ENCODE assay signal across 20 cellular contexts in genomic region chr19:47839411-47839810, GRCh38. TPM values are rescaled to one million over a fixed set of nuclear protein-coding genes. Genes with fewer than 3 reads are reported as not detected.
A peak's percentile ranks its signal among the peaks of the same experiment; 100 is the strongest.
DNase-seq lines count a peak whose midpoint lies in the region; ATAC-seq, FAIRE-seq and TF ChIP-seq lines count a peak whose summit lies in the region.
"Had no signal": no experiment of that assay in that cellular context is flagged by ENCODE, and none has a peak within 500 bp of the region (broad histone marks: within the 10 kb centered on the region; RNA-seq: fewer than 3 reads in every experiment).

No MANE protein-coding gene starts in this region.

- H2AFZ ChIP-seq in GM23338 (peak overlapping the region; percentile 69; the same call in 1 of the 2 replicates), HepG2 (ENCODE audit: low read length) (no peak overlapping the region), neural progenitor cell (replicated peaks) (peak overlapping the region; percentile 15), SK-N-SH (ENCODE audit: low read depth) (no peak overlapping the region)

- H3K9ac ChIP-seq in HepG2 (ENCODE audit: insufficient read depth, low read depth, low read length): no peak overlapping the region
- H3K9ac ChIP-seq in neural progenitor cell: no peak overlapping the region
- H3K9ac ChIP-seq in SK-N-SH: no peak overlapping the region

- no peaks in the 10 kb centered on the region for H3K9me3 Mint-ChIP-seq in GM23338
- peaks cover 2% of the 10 kb centered on the region for H3K9me3 Mint-ChIP-seq in neural progenitor cell
- H3K9me3 Mint-ChIP-seq in CD8-positive, alpha-beta memory T cell: peaks cover 0 to 1% (median 0%) of the 10 kb centered on the region in 5 donors
- H3K9me3 Mint-ChIP-seq: CD4-positive, alpha-beta T cell had no signal

- no peak for TF ChIP-seq RAD21 in HepG2 (CRISPR knock-in tag; IDR thresholded peaks at IDR 0.05)
- TF ChIP-seq RAD21 in SK-N-SH (IDR thresholded peaks at IDR 0.05; ENCODE audit: low read length): no peak

- TF ChIP-seq CTCF in GM23338 (conservative IDR thresholded peaks at IDR 0.05; ENCODE audit: low read depth in 2 of 2) (no peak), HepG2 (CRISPR knock-in tag; IDR thresholded peaks at IDR 0.05) (no peak), neural progenitor cell (IDR thresholded peaks at IDR 0.05) (no peak), SK-N-SH (IDR thresholded peaks at IDR 0.05) (no peak)

- FAIRE-seq in HepG2 (lab: Jason Lieb, UNC): no peak
- FAIRE-seq: H54 had no signal

- peaks cover 11% of the 10 kb centered on the region for H3K27me3 Mint-ChIP-seq in GM23338 (ENCODE audit: insufficient read depth, low read depth, poor library complexity)
- peaks cover 5% of the 10 kb centered on the region for H3K27me3 Mint-ChIP-seq in neural progenitor cell (ENCODE audit: insufficient read depth, low read depth)
- H3K27me3 Mint-ChIP-seq in CD8-positive, alpha-beta memory T cell: peaks cover 16 to 28% of the 10 kb centered on the region in 2 donors

- no TSS peak for BruUV-seq in HepG2 (replicated peaks; lab: Mats Ljungman, UMichigan)

- H3K36me3 ChIP-seq in GM23338 (ENCODE audit: insufficient read depth) (no peaks in the 10 kb centered on the region), ectodermal cell (ENCODE audit: control insufficient read depth, insufficient read depth, low read length) (no peaks in the 10 kb centered on the region), HepG2 (replicated peaks in 1 of 2; ENCODE audit: control insufficient read depth in 1 of 2, insufficient read depth in 2 of 2, low read length in 2 of 2) (no peaks in the 10 kb centered on the region), neural progenitor cell (no peaks in the 10 kb centered on the region), SK-N-SH (replicated peaks in 1 of 2; ENCODE audit: control insufficient read depth in 1 of 2, insufficient read depth in 2 of 2, low read length in 1 of 2) (no peaks in the 10 kb centered on the region)
- H3K36me3 ChIP-seq in CD8-positive, alpha-beta memory T cell (ENCODE audit: insufficient read depth, low read length): no peaks in the 10 kb centered on the region

- in situ Hi-C loops in HepG2 (cut with HindIII; ENCODE audit: extremely low pct_ligation_motif_present, low pct_unique_long_range_greater_than_20kb): no loop called here

- H3K4me3 Mint-ChIP-seq in GM23338 (no peak overlapping the region), neural progenitor cell (no peak overlapping the region)
- H3K4me3 Mint-ChIP-seq in CD8-positive, alpha-beta memory T cell: no peak overlapping the region
- H3K4me3 Mint-ChIP-seq: CD4-positive, alpha-beta T cell had no signal

- no peak for TF ChIP-seq EP300 in HepG2 (IDR thresholded peaks at IDR 0.05; ENCODE audit: low read depth in 2 of 2, low read length in 2 of 2)
- no peak for TF ChIP-seq EP300 in HepG2 (CRISPR knock-in tag; IDR thresholded peaks at IDR 0.05; ENCODE audit: borderline replicate concordance)
- TF ChIP-seq EP300 in SK-N-SH (IDR thresholded peaks at IDR 0.05; ENCODE audit: borderline replicate concordance in 1 of 2, low read depth in 1 of 2, low read length in 1 of 2): no peak

- no peaks in the 10 kb centered on the region; the same call in 1 of the 2 replicates for H3K9me2 ChIP-seq in GM23338 (ENCODE audit: insufficient read depth)
- no peaks in the 10 kb centered on the region for H3K9me2 ChIP-seq in SK-N-SH

- H3K79me2 ChIP-seq in GM23338 (replicated peaks; ENCODE audit: insufficient read depth) (no peaks in the 10 kb centered on the region), HepG2 (ENCODE audit: insufficient read depth, low read length) (no peaks in the 10 kb centered on the region), neural progenitor cell (ENCODE audit: low read depth) (no peaks in the 10 kb centered on the region), SK-N-SH (ENCODE audit: insufficient read depth) (no peaks in the 10 kb centered on the region)

- H4K20me1 ChIP-seq in GM23338 (replicated peaks; ENCODE audit: insufficient read depth) (no peaks in the 10 kb centered on the region), HepG2 (ENCODE audit: insufficient read depth, low read length) (no peaks in the 10 kb centered on the region), neural progenitor cell (ENCODE audit: low read depth) (no peaks in the 10 kb centered on the region), SK-N-SH (ENCODE audit: insufficient read depth) (no peaks in the 10 kb centered on the region)

- 76 to 77% methylated on average over 16 of the region's 16 CpGs for WGBS in ectodermal cell, 2 experiments
- 41% methylated on average over 10 of the region's 16 CpGs for WGBS in HepG2 (ENCODE audit: low lambda C conversion rate)
- 35% methylated on average over 16 of the region's 16 CpGs for WGBS in SK-N-SH (ENCODE audit: low lambda C conversion rate)

- H3K9me3 ChIP-seq in ectodermal cell (ENCODE audit: control insufficient read depth, low read length): no peaks in the 10 kb centered on the region
- H3K9me3 ChIP-seq in HepG2 (ENCODE audit: low read length): no peaks in the 10 kb centered on the region
- no peaks in the 10 kb centered on the region for H3K9me3 ChIP-seq in neural progenitor cell (ENCODE audit: low read depth)
- H3K9me3 ChIP-seq in CD8-positive, alpha-beta memory T cell (ENCODE audit: low read length): no peaks in the 10 kb centered on the region
- H3K9me3 ChIP-seq in SK-N-SH: no peaks in the 10 kb centered on the region
- H3K9me3 ChIP-seq: A549 had no signal

- H3F3A ChIP-seq in GM23338 (replicated peaks; ENCODE audit: low read depth): peaks cover 10% of the 10 kb centered on the region
- H3F3A ChIP-seq in neural progenitor cell (ENCODE audit: low read depth): peaks cover 56% of the 10 kb centered on the region
- peaks cover 11% of the 10 kb centered on the region for H3F3A ChIP-seq in SK-N-SH (replicated peaks; ENCODE audit: insufficient read depth)

- POLR2A ChIA-PET in HepG2 (lab: Yijun Ruan, JAX): no interaction called here
- POLR2A ChIA-PET in CD8-positive, alpha-beta memory T cell (lab: Charles Lee): no interaction called here
- POLR2A ChIA-PET in SK-N-SH (lab: Yijun Ruan, JAX): no interaction called here

- H3K4me1 Mint-ChIP-seq in GM23338: peaks cover 16% of the 10 kb centered on the region
- H3K4me1 Mint-ChIP-seq in neural progenitor cell: peaks cover 11% of the 10 kb centered on the region
- peaks cover 0 to 6% (median 4%) of the 10 kb centered on the region in 3 donors for H3K4me1 Mint-ChIP-seq in CD8-positive, alpha-beta memory T cell

- H3K4me2 ChIP-seq in GM23338: peak overlapping the region; percentile 55; the same call in 1 of the 2 replicates
- peak overlapping the region; percentile 39; the same call in 1 of the 2 replicates for H3K4me2 ChIP-seq in HepG2 (ENCODE audit: low read depth, low read length)
- peak overlapping the region; percentile 64 for H3K4me2 ChIP-seq in neural progenitor cell
- H3K4me2 ChIP-seq in SK-N-SH: no peak overlapping the region
- H3K4me2 ChIP-seq: A549 had no signal

- intact Hi-C loops in HepG2 (cut with micrococcal nuclease; ENCODE audit: unreplicated experiment): no loop called here

- H3K4me1 ChIP-seq in GM23338 (ENCODE audit: insufficient read depth) (peaks cover 8% of the 10 kb centered on the region), ectodermal cell (ENCODE audit: control insufficient read depth, insufficient read depth, low read length) (peaks cover 14% of the 10 kb centered on the region), HepG2 (ENCODE audit: insufficient read depth, low read length) (no peaks in the 10 kb centered on the region; the same call in 1 of the 2 replicates), neural progenitor cell (peaks cover 18% of the 10 kb centered on the region), SK-N-SH (ENCODE audit: control insufficient read depth in 1 of 2, insufficient read depth in 2 of 2, low read depth in 1 of 2, low read length in 1 of 2) (no peaks in the 10 kb centered on the region)
- H3K4me1 ChIP-seq in CD8-positive, alpha-beta memory T cell (ENCODE audit: insufficient read depth, low read length): no peaks in the 10 kb centered on the region
- H3K4me1 ChIP-seq: A549 had no signal

- ATAC-seq in GM23338: peak; percentile 14; the same call in 2 of the 3 replicates
- ATAC-seq in HepG2: no peak
- ATAC-seq in SK-N-SH treated with all-trans-retinoic acid at 6 μM for 48 hours: no peak
- ATAC-seq in HG03469 (IDR thresholded peaks at IDR 0.05; ENCODE audit: unreplicated experiment): no peak
- ATAC-seq: A549 had no signal

- H3K27ac Mint-ChIP-seq in GM23338 (no peak overlapping the region), neural progenitor cell (peak overlapping the region; percentile 61)
- H3K27ac Mint-ChIP-seq in CD8-positive, alpha-beta memory T cell: no peak overlapping the region
- H3K27ac Mint-ChIP-seq: CD4-positive, alpha-beta T cell had no signal

- no peak for TF ChIP-seq POLR2A in HepG2 (IDR thresholded peaks at IDR 0.05; ENCODE audit: insufficient read depth in 1 of 2, low read depth in 2 of 2, low read length in 2 of 2)

- H3K4me3 ChIP-seq in GM23338: no peak overlapping the region
- H3K4me3 ChIP-seq in ectodermal cell (ENCODE audit: insufficient read depth, low read depth, low read length): no peak overlapping the region
- H3K4me3 ChIP-seq in HepG2 (replicated peaks in 1 of 3; ENCODE audit: insufficient read depth in 1 of 3, low read depth in 2 of 3, low read length in 3 of 3): no peak overlapping the region
- no peak overlapping the region for H3K4me3 ChIP-seq in neural progenitor cell
- H3K4me3 ChIP-seq in CD8-positive, alpha-beta memory T cell (ENCODE audit: low read length): no peak overlapping the region
- H3K4me3 ChIP-seq in SK-N-SH (ENCODE audit: low read depth in 2 of 2, low read length in 1 of 2): no peak overlapping the region
- H3K4me3 ChIP-seq: A549 had no signal

- DNase-seq in GM23338 (ENCODE audit: low spot score) (no peak), HepG2 (ENCODE audit: low spot score) (no peak), neural progenitor cell (ENCODE audit: low spot score) (peak; percentile 28), SK-N-SH (no peak)
- no peak for DNase-seq in CD8-positive, alpha-beta memory T cell
- DNase-seq: AML-193; CD4-positive, alpha-beta T cell; DMS153; DMS79; GDM1; HCEC 1CT had no signal

- H3K36me3 Mint-ChIP-seq in GM23338 (ENCODE audit: low read depth) (peaks cover 3% of the 10 kb centered on the region; the same call in 1 of the 3 replicates), neural progenitor cell (no peaks in the 10 kb centered on the region)
- H3K36me3 Mint-ChIP-seq in CD8-positive, alpha-beta memory T cell: no peaks in the 10 kb centered on the region

- CTCF ChIA-PET in HepG2 (lab: Yijun Ruan, JAX; ENCODE audit: low intra/inter-chr PET ratio, low total read pairs): no interaction called here
- CTCF ChIA-PET in CD8-positive, alpha-beta memory T cell (lab: Charles Lee): interaction anchor here (1.2 kb wide), 1 partner anchor 27 kb away, joined by 3 read pairs; no protein-coding TSS in a partner anchor
- CTCF ChIA-PET in SK-N-SH (lab: Yijun Ruan, JAX): interaction anchor here (1.4 to 1.8 kb wide), 2 partner anchors 10 to 24 kb away, joined by 5 to 7 read pairs; no protein-coding TSS in a partner anchor

- H3K27ac ChIP-seq in GM23338 (ENCODE audit: low read depth) (no peak overlapping the region), ectodermal cell (ENCODE audit: insufficient read depth, low read depth, low read length, poor library complexity, severe bottlenecking) (peak overlapping the region; percentile 61), HepG2 (ENCODE audit: extremely low read length, insufficient read depth, low read length) (no peak overlapping the region), neural progenitor cell (peak overlapping the region; percentile 6), SK-N-SH (ENCODE audit: low read depth in 2 of 2, low read length in 1 of 2) (no peak overlapping the region)
- H3K27ac ChIP-seq in CD8-positive, alpha-beta memory T cell (ENCODE audit: low read depth, low read length): no peak overlapping the region
- H3K27ac ChIP-seq: 22Rv1, A549, C4-2B had no signal

- no peaks in the 10 kb centered on the region for H3K27me3 ChIP-seq in GM23338 (ENCODE audit: insufficient read depth)
- H3K27me3 ChIP-seq in ectodermal cell (ENCODE audit: control insufficient read depth, insufficient read depth, low read length, poor library complexity, severe bottlenecking): no peaks in the 10 kb centered on the region
- peaks cover 0 to 22% of the 10 kb centered on the region in 2 experiments; a peak in 3 of 5 replicates for H3K27me3 ChIP-seq in HepG2 (ENCODE audit: control insufficient read depth in 1 of 2, insufficient read depth in 2 of 2, low read length in 2 of 2)
- no peaks in the 10 kb centered on the region for H3K27me3 ChIP-seq in neural progenitor cell
- H3K27me3 ChIP-seq in CD8-positive, alpha-beta memory T cell (ENCODE audit: insufficient read depth, low read length, poor library complexity, severe bottlenecking): no peaks in the 10 kb centered on the region
- H3K27me3 ChIP-seq in SK-N-SH (ENCODE audit: insufficient read depth): peaks cover 50% of the 10 kb centered on the region

RNA-seq across cellular contexts. Expression of gene CRX, which starts 17.7 kb away (rescaled TPM):
- not detected in 2 replicates for total RNA-seq in GM23338 (2014; rRNA removed; shearing (Covaris generic))
- polyA plus RNA-seq in GM23338 (2016; fragmentation: Nextera tagmentation; extraction: Ambion mirVana) (0.07 and 0.15 TPM in 2 replicates), HepG2 (2011; rRNA removed) (not detected in 2 replicates), SK-N-SH (2012; rRNA removed) (not detected in 2 replicates)
- polyA plus RNA-seq in ectodermal cell (2013, experiment 1 of 4): 0.61 TPM
- 0.43 TPM for polyA plus RNA-seq in ectodermal cell (2013, experiment 2 of 4)
- polyA plus RNA-seq in ectodermal cell (2013, experiment 3 of 4): 0.16 TPM
- polyA plus RNA-seq in ectodermal cell (2013, experiment 4 of 4): 0.24 TPM
- total RNA-seq in HepG2 (2016; rRNA removed; fragmentation: Illumina TruSeq; extraction: Trizol) (not detected in 2 replicates), neural progenitor cell (ENCODE audit: low replicate concordance) (0.19 and 0.22 TPM in 2 replicates)
- total RNA-seq in HepG2 (2016; cell fraction: cytosol; rRNA removed; fragmentation: Illumina TruSeq; extraction: Trizol; ENCODE audit: low read depth): not detected in 2 replicates
- not detected in 2 replicates for total RNA-seq in HepG2 (2016; cell fraction: insoluble cytoplasmic fraction; rRNA removed; fragmentation: Illumina TruSeq; extraction: Trizol)
- not detected in 2 replicates for total RNA-seq in HepG2 (2016; cell fraction: membrane; rRNA removed; fragmentation: Illumina TruSeq; extraction: Trizol)
- not detected in 2 replicates for total RNA-seq in HepG2 (2016; cell fraction: nucleus; rRNA removed; fragmentation: Illumina TruSeq; extraction: Trizol)
- polyA plus RNA-seq in HepG2 (2011; cell fraction: cytosol; rRNA removed): not detected in 2 replicates
- polyA plus RNA-seq in HepG2 (2011; cell fraction: nucleus; rRNA removed): not detected in 2 replicates
- polyA plus RNA-seq in HepG2 (2012): not detected in 2 replicates
- not detected in 2 replicates for polyA plus RNA-seq in HepG2 (2016; cell fraction: cytosol; fragmentation: Illumina TruSeq; extraction: Trizol; ENCODE audit: low read depth)
- not detected in 2 replicates for polyA plus RNA-seq in HepG2 (2016; cell fraction: insoluble cytoplasmic fraction; fragmentation: Illumina TruSeq; extraction: Trizol; ENCODE audit: low read depth)
- polyA plus RNA-seq in HepG2 (2016; cell fraction: membrane; fragmentation: Illumina TruSeq; extraction: Trizol; ENCODE audit: low read depth): not detected in 2 replicates
- not detected in 2 replicates for polyA plus RNA-seq in HepG2 (2016; cell fraction: nucleus; fragmentation: Illumina TruSeq; extraction: Trizol; ENCODE audit: insufficient read depth, low read depth)
- not detected in 2 replicates for polyA minus RNA-seq in HepG2 (2011; rRNA and poly(A)+ RNA removed; ENCODE audit: low replicate concordance)
- not detected in 2 replicates for polyA minus RNA-seq in HepG2 (2011; cell fraction: cytosol; rRNA and poly(A)+ RNA removed)
- not detected in 2 replicates for polyA minus RNA-seq in HepG2 (2011; cell fraction: nucleus; rRNA and poly(A)+ RNA removed)
- total RNA-seq in CD8-positive, alpha-beta memory T cell: not detected
- not detected for polyA plus RNA-seq in CD8-positive, alpha-beta memory T cell
- polyA plus RNA-seq in SK-N-SH (2012; cell fraction: cytosol; rRNA removed): not detected in 2 replicates
- not detected in 2 replicates for polyA plus RNA-seq in SK-N-SH (2012; cell fraction: nucleus; rRNA removed)
- total RNA-seq: CD4-positive, alpha-beta T cell; Daoy had no signal
- polyA plus RNA-seq: A549, BJ had no signal

RNA-seq across cellular contexts. Expression of gene TPRX2, which starts 19.6 kb away (rescaled TPM):
- total RNA-seq in GM23338 (2014; rRNA removed; shearing (Covaris generic)): not detected in 2 replicates
- polyA plus RNA-seq in GM23338 (2016; fragmentation: Nextera tagmentation; extraction: Ambion mirVana) (not detected in 2 replicates), HepG2 (2011; rRNA removed) (not detected in 2 replicates), SK-N-SH (2012; rRNA removed) (not detected in 2 replicates)
- not detected for polyA plus RNA-seq in ectodermal cell (2013, experiment 1 of 4)
- polyA plus RNA-seq in ectodermal cell (2013, experiment 2 of 4): not detected
- polyA plus RNA-seq in ectodermal cell (2013, experiment 3 of 4): not detected
- polyA plus RNA-seq in ectodermal cell (2013, experiment 4 of 4): not detected
- total RNA-seq in HepG2 (2016; rRNA removed; fragmentation: Illumina TruSeq; extraction: Trizol) (not detected in 2 replicates), neural progenitor cell (ENCODE audit: low replicate concordance) (not detected in 2 replicates)
- not detected in 2 replicates for total RNA-seq in HepG2 (2016; cell fraction: cytosol; rRNA removed; fragmentation: Illumina TruSeq; extraction: Trizol; ENCODE audit: low read depth)
- total RNA-seq in HepG2 (2016; cell fraction: insoluble cytoplasmic fraction; rRNA removed; fragmentation: Illumina TruSeq; extraction: Trizol): not detected in 2 replicates
- not detected in 2 replicates for total RNA-seq in HepG2 (2016; cell fraction: membrane; rRNA removed; fragmentation: Illumina TruSeq; extraction: Trizol)
- not detected in 2 replicates for total RNA-seq in HepG2 (2016; cell fraction: nucleus; rRNA removed; fragmentation: Illumina TruSeq; extraction: Trizol)
- polyA plus RNA-seq in HepG2 (2011; cell fraction: cytosol; rRNA removed): not detected in 2 replicates
- not detected in 2 replicates for polyA plus RNA-seq in HepG2 (2011; cell fraction: nucleus; rRNA removed)
- not detected in 2 replicates for polyA plus RNA-seq in HepG2 (2012)
- not detected in 2 replicates for polyA plus RNA-seq in HepG2 (2016; cell fraction: cytosol; fragmentation: Illumina TruSeq; extraction: Trizol; ENCODE audit: low read depth)
- not detected in 2 replicates for polyA plus RNA-seq in HepG2 (2016; cell fraction: insoluble cytoplasmic fraction; fragmentation: Illumina TruSeq; extraction: Trizol; ENCODE audit: low read depth)
- polyA plus RNA-seq in HepG2 (2016; cell fraction: membrane; fragmentation: Illumina TruSeq; extraction: Trizol; ENCODE audit: low read depth): not detected in 2 replicates
- polyA plus RNA-seq in HepG2 (2016; cell fraction: nucleus; fragmentation: Illumina TruSeq; extraction: Trizol; ENCODE audit: insufficient read depth, low read depth): not detected in 2 replicates
- not detected in 2 replicates for polyA minus RNA-seq in HepG2 (2011; rRNA and poly(A)+ RNA removed; ENCODE audit: low replicate concordance)
- polyA minus RNA-seq in HepG2 (2011; cell fraction: cytosol; rRNA and poly(A)+ RNA removed): not detected in 2 replicates
- not detected in 2 replicates for polyA minus RNA-seq in HepG2 (2011; cell fraction: nucleus; rRNA and poly(A)+ RNA removed)
- not detected for total RNA-seq in CD8-positive, alpha-beta memory T cell
- not detected for polyA plus RNA-seq in CD8-positive, alpha-beta memory T cell
- polyA plus RNA-seq in SK-N-SH (2012; cell fraction: cytosol; rRNA removed): not detected in 2 replicates
- polyA plus RNA-seq in SK-N-SH (2012; cell fraction: nucleus; rRNA removed): not detected in 2 replicates
- total RNA-seq: CD4-positive, alpha-beta T cell; Daoy had no signal
- polyA plus RNA-seq: A549, BJ had no signal

RNA-seq across cellular contexts. Expression of gene TPRX1, which starts 35.1 kb away (rescaled TPM):
- 0.19 and 0.28 TPM in 2 replicates for total RNA-seq in GM23338 (2014; rRNA removed; shearing (Covaris generic))
- polyA plus RNA-seq in GM23338 (2016; fragmentation: Nextera tagmentation; extraction: Ambion mirVana) (0.14 TPM in 1 of 2 replicates, not detected in the other), HepG2 (2011; rRNA removed) (not detected in 2 replicates), SK-N-SH (2012; rRNA removed) (not detected in 2 replicates)
- polyA plus RNA-seq in ectodermal cell (2013, experiment 1 of 4): not detected
- not detected for polyA plus RNA-seq in ectodermal cell (2013, experiment 2 of 4)
- polyA plus RNA-seq in ectodermal cell (2013, experiment 3 of 4): not detected
- not detected for polyA plus RNA-seq in ectodermal cell (2013, experiment 4 of 4)
- total RNA-seq in HepG2 (2016; rRNA removed; fragmentation: Illumina TruSeq; extraction: Trizol) (not detected in 2 replicates), neural progenitor cell (ENCODE audit: low replicate concordance) (not detected in 2 replicates)
- not detected in 2 replicates for total RNA-seq in HepG2 (2016; cell fraction: cytosol; rRNA removed; fragmentation: Illumina TruSeq; extraction: Trizol; ENCODE audit: low read depth)
- total RNA-seq in HepG2 (2016; cell fraction: insoluble cytoplasmic fraction; rRNA removed; fragmentation: Illumina TruSeq; extraction: Trizol): not detected in 2 replicates
- total RNA-seq in HepG2 (2016; cell fraction: membrane; rRNA removed; fragmentation: Illumina TruSeq; extraction: Trizol): not detected in 2 replicates
- not detected in 2 replicates for total RNA-seq in HepG2 (2016; cell fraction: nucleus; rRNA removed; fragmentation: Illumina TruSeq; extraction: Trizol)
- polyA plus RNA-seq in HepG2 (2011; cell fraction: cytosol; rRNA removed): not detected in 2 replicates
- polyA plus RNA-seq in HepG2 (2011; cell fraction: nucleus; rRNA removed): not detected in 2 replicates
- polyA plus RNA-seq in HepG2 (2012): not detected in 2 replicates
- polyA plus RNA-seq in HepG2 (2016; cell fraction: cytosol; fragmentation: Illumina TruSeq; extraction: Trizol; ENCODE audit: low read depth): not detected in 2 replicates
- polyA plus RNA-seq in HepG2 (2016; cell fraction: insoluble cytoplasmic fraction; fragmentation: Illumina TruSeq; extraction: Trizol; ENCODE audit: low read depth): not detected in 2 replicates
- not detected in 2 replicates for polyA plus RNA-seq in HepG2 (2016; cell fraction: membrane; fragmentation: Illumina TruSeq; extraction: Trizol; ENCODE audit: low read depth)
- polyA plus RNA-seq in HepG2 (2016; cell fraction: nucleus; fragmentation: Illumina TruSeq; extraction: Trizol; ENCODE audit: insufficient read depth, low read depth): not detected in 2 replicates
- not detected in 2 replicates for polyA minus RNA-seq in HepG2 (2011; rRNA and poly(A)+ RNA removed; ENCODE audit: low replicate concordance)
- polyA minus RNA-seq in HepG2 (2011; cell fraction: cytosol; rRNA and poly(A)+ RNA removed): not detected in 2 replicates
- polyA minus RNA-seq in HepG2 (2011; cell fraction: nucleus; rRNA and poly(A)+ RNA removed): not detected in 2 replicates
- total RNA-seq in CD8-positive, alpha-beta memory T cell: not detected
- polyA plus RNA-seq in CD8-positive, alpha-beta memory T cell: not detected
- 0.01 TPM in 1 of 2 replicates, not detected in the other for polyA plus RNA-seq in SK-N-SH (2012; cell fraction: cytosol; rRNA removed)
- polyA plus RNA-seq in SK-N-SH (2012; cell fraction: nucleus; rRNA removed): not detected in 2 replicates
- total RNA-seq: CD4-positive, alpha-beta T cell; Daoy had no signal
- polyA plus RNA-seq: A549, BJ had no signal

RNA-seq across cellular contexts. Expression of gene SULT2A1, which starts 46.7 kb away (rescaled TPM):
- total RNA-seq in GM23338 (2014; rRNA removed; shearing (Covaris generic)): not detected in 2 replicates
- polyA plus RNA-seq in GM23338 (2016; fragmentation: Nextera tagmentation; extraction: Ambion mirVana): not detected in 2 replicates
- not detected for polyA plus RNA-seq in ectodermal cell (2013, experiment 1 of 4)
- not detected for polyA plus RNA-seq in ectodermal cell (2013, experiment 2 of 4)
- not detected for polyA plus RNA-seq in ectodermal cell (2013, experiment 3 of 4)
- not detected for polyA plus RNA-seq in ectodermal cell (2013, experiment 4 of 4)
- total RNA-seq in HepG2 (2016; rRNA removed; fragmentation: Illumina TruSeq; extraction: Trizol): 193 and 253 TPM in 2 replicates
- total RNA-seq in HepG2 (2016; cell fraction: cytosol; rRNA removed; fragmentation: Illumina TruSeq; extraction: Trizol; ENCODE audit: low read depth): 21.6 and 21.7 TPM in 2 replicates
- 195 and 269 TPM in 2 replicates for total RNA-seq in HepG2 (2016; cell fraction: insoluble cytoplasmic fraction; rRNA removed; fragmentation: Illumina TruSeq; extraction: Trizol)
- total RNA-seq in HepG2 (2016; cell fraction: membrane; rRNA removed; fragmentation: Illumina TruSeq; extraction: Trizol): 48.2 and 49.6 TPM in 2 replicates
- 55.5 and 64.8 TPM in 2 replicates for total RNA-seq in HepG2 (2016; cell fraction: nucleus; rRNA removed; fragmentation: Illumina TruSeq; extraction: Trizol)
- 137 TPM in 2 replicates for polyA plus RNA-seq in HepG2 (2011; rRNA removed)
- 83.4 and 154 TPM in 2 replicates for polyA plus RNA-seq in HepG2 (2011; cell fraction: cytosol; rRNA removed)
- polyA plus RNA-seq in HepG2 (2011; cell fraction: nucleus; rRNA removed): 9.5 and 20.0 TPM in 2 replicates
- 181 and 272 TPM in 2 replicates for polyA plus RNA-seq in HepG2 (2012)
- polyA plus RNA-seq in HepG2 (2016; cell fraction: cytosol; fragmentation: Illumina TruSeq; extraction: Trizol; ENCODE audit: low read depth): 18.6 and 19.7 TPM in 2 replicates
- 251 and 282 TPM in 2 replicates for polyA plus RNA-seq in HepG2 (2016; cell fraction: insoluble cytoplasmic fraction; fragmentation: Illumina TruSeq; extraction: Trizol; ENCODE audit: low read depth)
- polyA plus RNA-seq in HepG2 (2016; cell fraction: membrane; fragmentation: Illumina TruSeq; extraction: Trizol; ENCODE audit: low read depth): 36.2 and 37.2 TPM in 2 replicates
- 76.3 and 82.2 TPM in 2 replicates for polyA plus RNA-seq in HepG2 (2016; cell fraction: nucleus; fragmentation: Illumina TruSeq; extraction: Trizol; ENCODE audit: insufficient read depth, low read depth)
- 41.9 TPM in 1 of 2 replicates, not detected in the other for polyA minus RNA-seq in HepG2 (2011; rRNA and poly(A)+ RNA removed; ENCODE audit: low replicate concordance)
- polyA minus RNA-seq in HepG2 (2011; cell fraction: cytosol; rRNA and poly(A)+ RNA removed): 45.3 and 61.8 TPM in 2 replicates
- polyA minus RNA-seq in HepG2 (2011; cell fraction: nucleus; rRNA and poly(A)+ RNA removed): 34.4 and 58.8 TPM in 2 replicates
- total RNA-seq in neural progenitor cell (ENCODE audit: low replicate concordance): not detected in 2 replicates
- total RNA-seq in CD8-positive, alpha-beta memory T cell: not detected
- not detected for polyA plus RNA-seq in CD8-positive, alpha-beta memory T cell
- polyA plus RNA-seq in SK-N-SH (2012; rRNA removed): not detected in 2 replicates
- not detected in 2 replicates for polyA plus RNA-seq in SK-N-SH (2012; cell fraction: cytosol; rRNA removed)
- polyA plus RNA-seq in SK-N-SH (2012; cell fraction: nucleus; rRNA removed): not detected in 2 replicates
- total RNA-seq: CD4-positive, alpha-beta T cell; Daoy had no signal
- polyA plus RNA-seq: A549, BJ had no signal

Comparison
In these comparisons a context has a peak if more than half of its experiments do, and no peak if none do; other contexts are left out.
1. H2AFZ ChIP-seq: peak in GM23338 (single experiment) and neural progenitor cell (single experiment); none in HepG2 (single experiment) and SK-N-SH (single experiment).
2. H3K27ac ChIP-seq: peak in ectodermal cell (single experiment) and neural progenitor cell (single experiment); none in GM23338 (single experiment), HepG2 (single experiment), CD8-positive, alpha-beta memory T cell (single experiment) and SK-N-SH (0 of 2).